ENCODE assay signal across 9 cellular contexts in the genomic region with DNA sequence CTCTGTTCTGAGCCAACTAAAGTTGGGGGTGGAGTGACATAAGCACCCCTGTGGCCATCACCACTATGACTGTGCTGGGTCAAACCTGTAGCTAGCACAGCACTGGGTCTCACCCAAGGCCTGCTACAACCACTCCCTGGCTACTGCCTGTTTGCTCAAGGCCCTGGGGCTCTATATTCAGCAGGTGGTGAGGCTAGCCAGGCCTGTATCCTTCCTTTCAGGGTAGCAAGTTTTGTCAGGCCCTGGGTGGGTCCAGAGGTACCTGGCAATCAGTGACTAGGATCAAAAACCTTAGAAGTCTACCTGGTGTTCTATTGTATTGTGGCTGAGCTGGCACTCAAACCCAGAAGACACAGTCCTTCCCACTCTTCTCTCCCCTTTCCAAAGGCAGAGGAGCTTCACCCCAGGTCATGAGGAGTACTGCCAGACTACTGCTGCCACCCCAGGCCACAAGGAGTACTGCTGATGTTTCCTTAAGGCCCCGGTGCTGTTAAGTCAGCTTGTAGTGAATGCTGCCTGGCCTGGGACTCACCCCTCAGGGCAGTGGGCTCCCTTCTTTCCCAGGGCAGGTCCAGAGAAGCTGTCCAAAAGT.
DNase-seq lines count a peak whose midpoint lies in the region; ATAC-seq, FAIRE-seq and TF ChIP-seq lines count a peak whose summit lies in the region.
"Had no signal": no experiment of that assay in that cellular context is flagged by ENCODE, and none has a peak within 500 bp of the region (broad histone marks: within the 10 kb centered on the region; RNA-seq: fewer than 3 reads in every experiment).

No MANE protein-coding gene starts in this region.

- H2AFZ ChIP-seq in DND-41 (ENCODE audit: low read depth, low read length), result no peak overlapping the region
- H2AFZ ChIP-seq in GM12878 (ENCODE audit: control insufficient read depth, low read depth, low read length), result no peak overlapping the region

- ATAC-seq in DND-41 (ENCODE audit: insufficient read depth, low read depth) (peak; percentile 67), GM19438 (IDR thresholded peaks at IDR 0.05; ENCODE audit: low read depth, unreplicated experiment) (peak; percentile 77), HG03457 (IDR thresholded peaks at IDR 0.05; ENCODE audit: unreplicated experiment) (peak; percentile 83), GM12878 (peak; percentile 85), gastroesophageal sphincter (no peak)

- POLR2A ChIA-PET in GM12878 (lab: Charles Lee), result interaction anchor here (0.8 kb wide), 1 partner anchor 11 kb away, joined by 3 read pairs; no protein-coding TSS in a partner anchor

- H3K9ac ChIP-seq in DND-41 (ENCODE audit: low read depth, low read length) (no peak overlapping the region), GM12878 (ENCODE audit: control insufficient read depth, insufficient read depth, low read length) (no peak overlapping the region), kidney (ENCODE audit: low read length in 2 of 2) (no peak overlapping the region)

- peak; percentile 38; the same call in 1 of the 2 replicates for TF ChIP-seq RAD21 in GM12878 (IDR thresholded peaks at IDR 0.05; ENCODE audit: insufficient read depth, low read depth, low read length)

- no peaks in the 10 kb centered on the region for H3K9me3 ChIP-seq in DND-41 (ENCODE audit: insufficient read depth, low read length, severe bottlenecking)
- H3K9me3 ChIP-seq in GM12878 (replicated peaks; ENCODE audit: control insufficient read depth, insufficient read depth, low read length), result no peaks in the 10 kb centered on the region
- H3K9me3 ChIP-seq in gastroesophageal sphincter, result no peaks in the 10 kb centered on the region
- no peaks in the 10 kb centered on the region for H3K9me3 ChIP-seq in kidney (ENCODE audit: control insufficient read depth in 1 of 2, low read length in 2 of 2)

- intact Hi-C loops in GM12878 (cut with micrococcal nuclease; ENCODE audit: unreplicated experiment) (no loop called here), kidney (cut with DNase I) (no loop called here)

- no peak overlapping the region for H3K27ac ChIP-seq in DND-41 (ENCODE audit: low read length)
- no peak overlapping the region for H3K27ac ChIP-seq in GM12878 (ENCODE audit: control insufficient read depth, insufficient read depth)
- no peak overlapping the region for H3K27ac ChIP-seq in gastroesophageal sphincter
- H3K27ac ChIP-seq in kidney (ENCODE audit: low read depth in 2 of 2, low read length in 2 of 2), result no peak overlapping the region

- H3K79me2 ChIP-seq in DND-41 (ENCODE audit: insufficient read depth, low read length) (no peaks in the 10 kb centered on the region), GM12878 (ENCODE audit: control insufficient read depth, insufficient read depth, low read length) (no peaks in the 10 kb centered on the region)

- H3K4me1 ChIP-seq in DND-41 (ENCODE audit: insufficient read depth, low read length) (no peaks in the 10 kb centered on the region), GM12878 (ENCODE audit: control insufficient read depth, insufficient read depth, low read length) (no peaks in the 10 kb centered on the region), gastroesophageal sphincter (no peaks in the 10 kb centered on the region), kidney (ENCODE audit: control insufficient read depth in 1 of 2, insufficient read depth in 1 of 2, low read depth in 1 of 2, low read length in 2 of 2) (no peaks in the 10 kb centered on the region)

- SMC1A ChIA-PET in GM12878 (lab: Charles Lee; ENCODE audit: uncharacterized antibody, unreplicated experiment), result no interaction called here

- no peaks in the 10 kb centered on the region for H3K27me3 ChIP-seq in DND-41 (ENCODE audit: insufficient read depth, low read length, poor library complexity)
- H3K27me3 ChIP-seq in GM12878 (replicated peaks in 1 of 2; ENCODE audit: control insufficient read depth in 2 of 2, insufficient read depth in 2 of 2, low read length in 1 of 2), result no peaks in the 10 kb centered on the region; a peak in 1 of 4 replicates
- H3K27me3 ChIP-seq in gastroesophageal sphincter, result no peaks in the 10 kb centered on the region

- RAD21 ChIA-PET in GM12878 (lab: Charles Lee; ENCODE audit: unreplicated experiment), result no interaction called here

- CTCF ChIA-PET in GM12878 (lab: Yijun Ruan, JAX), result interaction anchor here (0.6 to 1.5 kb wide), 2 partner anchors 20 to 36 kb away, joined by 3 read pairs; no protein-coding TSS in a partner anchor

- H3K4me3 ChIP-seq in DND-41 (ENCODE audit: low read depth in 1 of 2, low read length in 2 of 2) (no peak overlapping the region), GM12878 (no peak overlapping the region), gastroesophageal sphincter (no peak overlapping the region), kidney (ENCODE audit: low read length in 2 of 2) (no peak overlapping the region)

- no peak for TF ChIP-seq EP300 in GM12878 (IDR thresholded peaks at IDR 0.05; ENCODE audit: borderline replicate concordance in 1 of 2, control insufficient read depth in 1 of 2, low read depth in 2 of 2, low read length in 2 of 2)
- no peak for TF ChIP-seq EP300 in gastroesophageal sphincter (IDR thresholded peaks at IDR 0.05)

- WGBS in GM12878 (ENCODE audit: insufficient coverage, insufficient replicate concordance, low lambda C conversion rate, missing lambda C conversion rate), result 0% methylated on average over 1 of the region's 1 CpG
- 83% methylated on average over 1 of the region's 1 CpG; no CpG with 5 or more reads in 1 of the 2 donors for WGBS in gastroesophageal sphincter (ENCODE audit: low coverage in 1 of 2), 2 donors

- TF ChIP-seq POLR2A in GM12878 (IDR thresholded peaks at IDR 0.05; ENCODE audit: low read depth, low read length), result no peak
- TF ChIP-seq POLR2A in gastroesophageal sphincter (IDR thresholded peaks at IDR 0.05), result no peak

- DNase-seq in DND-41 (no peak), GM12878 (ENCODE audit: low read depth, low spot score) (no peak), NCI-H69 (lab: John Stamatoyannopoulos, UW) (no peak), kidney (no peak), foreskin melanocyte (no peak)

- no peaks in the 10 kb centered on the region for H4K20me1 ChIP-seq in DND-41 (ENCODE audit: insufficient read depth, low read length)
- no peaks in the 10 kb centered on the region for H4K20me1 ChIP-seq in GM12878 (ENCODE audit: control insufficient read depth, insufficient read depth)

- BruUV-seq in GM12878 (replicated peaks; lab: Mats Ljungman, UMichigan), result no TSS peak

- no peak for FAIRE-seq in GM12878 (lab: Jason Lieb, UNC)
- FAIRE-seq in kidney (lab: Jason Lieb, UNC), result no peak
- FAIRE-seq: islet of Langerhans had no signal

- H3K4me2 ChIP-seq in DND-41 (ENCODE audit: insufficient read depth, low read length) (no peak overlapping the region), GM12878 (ENCODE audit: control insufficient read depth, insufficient read depth) (no peak overlapping the region)

- in situ Hi-C loops in GM12878 (cut with MboI), result no loop called here

- peak; percentile 47 for TF ChIP-seq CTCF in DND-41 (IDR thresholded peaks at IDR 0.05; ENCODE audit: borderline replicate concordance, extremely low read depth, low read length, poor library complexity, severe bottlenecking)
- TF ChIP-seq CTCF in GM12878 (IDR thresholded peaks at IDR 0.05 in 2 of 3, conservative IDR thresholded peaks at IDR 0.05 in 1 of 3; ENCODE audit: control insufficient read depth in 2 of 3, extremely low read depth in 1 of 3, insufficient read depth in 1 of 3, low read depth in 3 of 3, low read length in 3 of 3), result peak; percentile 24 to 39 (median 24); a peak in 3 of 6 replicates
- no peak for TF ChIP-seq CTCF in gastroesophageal sphincter (IDR thresholded peaks at IDR 0.05)
- TF ChIP-seq CTCF in kidney (IDR thresholded peaks at IDR 0.05; ENCODE audit: borderline replicate concordance, extremely low read depth, insufficient read depth), result no peak

- no peaks in the 10 kb centered on the region for H3K36me3 ChIP-seq in DND-41 (ENCODE audit: insufficient read depth, low read length)
- no peaks in the 10 kb centered on the region for H3K36me3 ChIP-seq in GM12878 (ENCODE audit: control insufficient read depth in 2 of 2, insufficient read depth in 2 of 2, low read length in 1 of 2)
- H3K36me3 ChIP-seq in gastroesophageal sphincter, result no peaks in the 10 kb centered on the region
- H3K36me3 ChIP-seq in kidney (ENCODE audit: control insufficient read depth in 1 of 2, insufficient read depth in 2 of 2, low read length in 2 of 2), result no peaks in the 10 kb centered on the region

TF ChIP-seq in GM12878, 131 proteins besides CTCF, POLR2A, EP300 and RAD21 (continues in another document):
- no peak for TF ChIP-seq TCF12 (IDR thresholded peaks at IDR 0.05; ENCODE audit: low read depth, low read length)
- no peak for TF ChIP-seq ZNF24 (IDR thresholded peaks at IDR 0.05)
- TF ChIP-seq DPF2 (IDR thresholded peaks at IDR 0.05), result no peak
- TF ChIP-seq ZZZ3 (IDR thresholded peaks at IDR 0.05; ENCODE audit: control insufficient read depth, insufficient read length, low read depth), result no peak
- no peak for TF ChIP-seq WRNIP1 (IDR thresholded peaks at IDR 0.05; ENCODE audit: borderline replicate concordance, low read depth, low read length)
- no peak for TF ChIP-seq ZNF592 (IDR thresholded peaks at IDR 0.05)

Comparison
In these comparisons a context has a peak if more than half of its experiments do, and no peak if none do; other contexts are left out.
1. CTCF ChIP-seq: peak in DND-41 (single experiment) and GM12878 (3 of 3); none in gastroesophageal sphincter (0 of 4) and kidney (single experiment).